ENCODE assay signal across 21 cellular contexts in genomic region chr3:184749168-184749744, GRCh38.
"Had no signal": no experiment of that assay in that cellular context is flagged by ENCODE, and none has a peak within 500 bp of the region (broad histone marks: within the 10 kb centered on the region; RNA-seq: fewer than 3 reads in every experiment).

No MANE protein-coding gene starts in this region.

- H3K36me3 Mint-ChIP-seq: immature natural killer cell, mesothelial cell of epicardium, naive B cell, natural killer cell had no signal

- H3K9me3 ChIP-seq: left lung, lower lobe of right lung, ovary, right atrium auricular region, right lobe of liver, tibial nerve, upper lobe of right lung had no signal

- DNase-seq: hypothalamus; immature natural killer cell; left colon; left lung; lower lobe of right lung; naive B cell; natural killer cell; ovary; right lobe of liver; stimulated activated CD4-positive, alpha-beta T cell treated with anti-CD3 and anti-CD28 coated beads, Interleukin-1b, Interleukin-23, amount 100 ng/mL, for 48 hours; stimulated activated CD4-positive, alpha-beta T cell treated with anti-CD3 and anti-CD28 coated beads, Interleukin-2, amount 100 ng/mL, for 48 hours; stimulated activated CD4-positive, alpha-beta T cell treated with anti-CD3 and anti-CD28 coated beads, Interleukin-4, amount 100 ng/mL, for 4 hours; stimulated activated CD8-positive, alpha-beta memory T cell treated with anti-CD3 and anti-CD28 coated beads, Interleukin-4, amount 100 ng/mL, for 48 hours; substantia nigra; upper lobe of right lung had no signal

- H3K4me3 Mint-ChIP-seq: immature natural killer cell; mesothelial cell of epicardium; natural killer cell; stimulated activated naive CD8-positive, alpha-beta T cell treated with anti-CD3 and anti-CD28 coated beads, Interleukin-15, Interleukin-2, amounts not matched to agents 100 ng/mL and 50 ng/mL, for 24 hours had no signal

- H3K4me1 ChIP-seq: left lung, lower lobe of right lung, right atrium auricular region, right lobe of liver, tibial nerve, upper lobe of right lung had no signal

- ATAC-seq: natural killer cell had no signal

- H3K4me3 ChIP-seq: left lung, lower lobe of right lung, ovary, right atrium auricular region, right lobe of liver, smooth muscle cell, tibial nerve, upper lobe of right lung had no signal

- H3K27ac ChIP-seq: left lung, lower lobe of right lung, ovary, right atrium auricular region, right lobe of liver, upper lobe of right lung had no signal

- H3K4me2 ChIP-seq: smooth muscle cell had no signal

- H3K27me3 ChIP-seq: left lung, ovary, right atrium auricular region, right lobe of liver, upper lobe of right lung had no signal

- H3K27ac Mint-ChIP-seq: immature natural killer cell; mesothelial cell of epicardium; natural killer cell; progenitor cell of endocrine pancreas; stimulated activated naive CD8-positive, alpha-beta T cell treated with anti-CD3 and anti-CD28 coated beads, Interleukin-15, Interleukin-2, amounts not matched to agents 100 ng/mL and 50 ng/mL, for 24 hours had no signal

- H3K4me1 Mint-ChIP-seq: immature natural killer cell, natural killer cell had no signal

- H3K9me3 Mint-ChIP-seq: mesothelial cell of epicardium; naive B cell; natural killer cell; stimulated activated naive CD8-positive, alpha-beta T cell treated with anti-CD3 and anti-CD28 coated beads, Interleukin-15, Interleukin-2, amounts not matched to agents 100 ng/mL and 50 ng/mL, for 24 hours had no signal

- H3K36me3 ChIP-seq: left lung, lower lobe of right lung, ovary, right atrium auricular region, right lobe of liver, tibial nerve, upper lobe of right lung had no signal
